Comparison of ENCODE assay signal across 8 cellular contexts in the genomic region with DNA sequence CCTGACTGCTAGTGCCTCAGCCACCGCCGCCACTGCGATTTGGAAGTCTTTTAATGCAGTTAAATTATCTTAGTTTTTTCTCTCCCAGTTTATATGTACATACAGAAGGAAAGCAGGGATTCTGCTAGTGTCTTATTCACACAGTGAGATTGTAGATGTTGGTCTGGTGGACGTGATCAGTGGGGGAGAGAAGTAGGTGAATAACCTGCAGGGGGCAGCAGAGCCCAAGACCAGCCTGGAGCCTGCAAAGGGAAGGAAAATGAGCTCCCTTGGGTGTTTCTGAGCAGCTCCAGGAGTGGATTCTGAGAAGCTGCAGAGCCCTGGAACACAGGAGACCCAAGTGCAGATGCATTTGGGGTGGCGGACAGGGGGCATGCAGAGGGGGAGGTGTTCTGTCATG. TPM values are rescaled to one million over a fixed set of nuclear protein-coding genes. Genes with fewer than 3 reads are reported as not detected.
DNase-seq lines count a peak whose midpoint lies in the region; ATAC-seq and TF ChIP-seq lines count a peak whose summit lies in the region.

No MANE protein-coding gene starts in this region.

- peak; percentile 21 for DNase-seq in GM04504 (ENCODE audit: low read depth)
- peak; percentile 29 for DNase-seq in NCI-H2227 (lab: John Stamatoyannopoulos, UW; ENCODE audit: unreplicated experiment)
- peak; percentile 88 for DNase-seq in activated CD8-positive, alpha-beta T cell treated with anti-CD3 and anti-CD28 coated beads for 36 hours
- DNase-seq in endothelial cell (ENCODE audit: low spot score), result no peak
- DNase-seq in mucosa of gallbladder (ENCODE audit: low spot score), result peak; percentile 58
- peak; percentile 39 for DNase-seq in stimulated activated CD8-positive, alpha-beta memory T cell treated with anti-CD3 and anti-CD28 coated beads, Interleukin-7, amount 100 ng/mL, for 24 hours (ENCODE audit: low read depth)

- peaks cover 18% of the 10 kb centered on the region for H3K36me3 Mint-ChIP-seq in activated CD8-positive, alpha-beta T cell treated with anti-CD3 and anti-CD28 coated beads for 36 hours (ENCODE audit: low read depth)
- peaks cover 20% of the 10 kb centered on the region for H3K36me3 Mint-ChIP-seq in endothelial cell (ENCODE audit: low read depth, unreplicated experiment)

- peaks cover 10% of the 10 kb centered on the region for H3K4me1 Mint-ChIP-seq in activated CD8-positive, alpha-beta T cell treated with anti-CD3 and anti-CD28 coated beads for 36 hours (ENCODE audit: low read depth)
- H3K4me1 Mint-ChIP-seq in endothelial cell (ENCODE audit: unreplicated experiment), result no peaks in the 10 kb centered on the region

- intact Hi-C loops in activated CD8-positive, alpha-beta T cell treated with anti-CD3 and anti-CD28 coated beads for 36 hours (cut with micrococcal nuclease), result loop anchor here (2.0 kb wide), 1 partner anchor 50 kb away; a partner anchor contains a TSS

- peak overlapping the region; percentile 24 for H3K4me3 Mint-ChIP-seq in activated CD8-positive, alpha-beta T cell treated with anti-CD3 and anti-CD28 coated beads for 36 hours
- H3K4me3 Mint-ChIP-seq in endothelial cell (ENCODE audit: unreplicated experiment), result peak overlapping the region; percentile 65

- ATAC-seq in activated CD8-positive, alpha-beta T cell treated with anti-CD3 and anti-CD28 coated beads for 36 hours, result peak; percentile 43
- ATAC-seq in GM21723 (IDR thresholded peaks at IDR 0.05; ENCODE audit: unreplicated experiment), result no peak
- ATAC-seq in HG03196 (IDR thresholded peaks at IDR 0.05; ENCODE audit: unreplicated experiment), result no peak

- POLR2A ChIA-PET in activated CD8-positive, alpha-beta T cell treated with anti-CD3 and anti-CD28 coated beads for 36 hours (lab: Charles Lee), result interaction anchor here (0.6 to 2.2 kb wide), 5 partner anchors 17 to 63 kb away, joined by 3 to 11 read pairs (median 4); no protein-coding TSS in a partner anchor

- peaks cover 3% of the 10 kb centered on the region for H3K9me3 Mint-ChIP-seq in activated CD8-positive, alpha-beta T cell treated with anti-CD3 and anti-CD28 coated beads for 36 hours
- H3K9me3 Mint-ChIP-seq in endothelial cell (ENCODE audit: unreplicated experiment), result peaks cover 52% of the 10 kb centered on the region

- H3K27me3 Mint-ChIP-seq in activated CD8-positive, alpha-beta T cell treated with anti-CD3 and anti-CD28 coated beads for 36 hours, result peaks cover 5% of the 10 kb centered on the region
- peaks cover 11% of the 10 kb centered on the region for H3K27me3 Mint-ChIP-seq in endothelial cell (ENCODE audit: unreplicated experiment)

- no peak overlapping the region for H3K27ac Mint-ChIP-seq in activated CD8-positive, alpha-beta T cell treated with anti-CD3 and anti-CD28 coated beads for 36 hours
- H3K27ac Mint-ChIP-seq in endothelial cell (ENCODE audit: unreplicated experiment), result no peak overlapping the region

- TF ChIP-seq CTCF in activated CD8-positive, alpha-beta T cell treated with anti-CD3 and anti-CD28 coated beads for 36 hours (IDR thresholded peaks at IDR 0.05), result peak; percentile 81
- no peak for TF ChIP-seq CTCF in endothelial cell (IDR thresholded peaks at IDR 0.05; ENCODE audit: unreplicated experiment)

- CTCF ChIA-PET in activated CD8-positive, alpha-beta T cell treated with anti-CD3 and anti-CD28 coated beads for 36 hours (lab: Charles Lee), result interaction anchor here (0.5 to 5.4 kb wide), 46 partner anchors 10 to 469 kb away, joined by 3 to 136 read pairs (median 4); a partner anchor contains a TSS

RNA-seq across cellular contexts. Expression of a gene that starts 26.3 kb away (rescaled TPM):
- 1 to 10 TPM; 2.6 to 3.8 TPM for total RNA-seq in activated CD8-positive, alpha-beta T cell treated with anti-CD3 and anti-CD28 coated beads for 36 hours
- total RNA-seq in endothelial cell (ENCODE audit: unreplicated experiment), result 0.15 TPM
- total RNA-seq in mucosa of gallbladder, result 12.2 TPM

RNA-seq across cellular contexts. Expression of a gene that starts 38.0 kb away (rescaled TPM):
- 1 to 10 TPM in 1 of 2 experiments, under 1 TPM in 1; 0.65 to 1.0 TPM for total RNA-seq in activated CD8-positive, alpha-beta T cell treated with anti-CD3 and anti-CD28 coated beads for 36 hours
- not detected for total RNA-seq in endothelial cell (ENCODE audit: unreplicated experiment)
- 0.17 TPM for total RNA-seq in mucosa of gallbladder

RNA-seq across cellular contexts. Expression of a gene that starts 49.3 kb away (rescaled TPM):
- total RNA-seq in activated CD8-positive, alpha-beta T cell treated with anti-CD3 and anti-CD28 coated beads for 36 hours, result 1 to 10 TPM; 2.0 to 3.0 TPM
- 6.2 TPM for total RNA-seq in endothelial cell (ENCODE audit: unreplicated experiment)
- 3.4 TPM for total RNA-seq in mucosa of gallbladder

RNA-seq across cellular contexts. Expression of a gene that starts 55.3 kb away (rescaled TPM):
- total RNA-seq in activated CD8-positive, alpha-beta T cell treated with anti-CD3 and anti-CD28 coated beads for 36 hours, result 1 to 10 TPM; 1.5 to 2.1 TPM
- total RNA-seq in endothelial cell (ENCODE audit: unreplicated experiment) (0.21 TPM), mucosa of gallbladder (7.7 TPM)
